1 cellular context compared by ENCODE assay signal in genomic region chrX:29308726-29309125, GRCh38.
TF ChIP-seq lines count a peak whose summit lies in the region.

No MANE protein-coding gene starts in this region.

TF ChIP-seq in GM23338, 12 proteins besides CTCF, POLR2A, EP300 and RAD21 (continued from another document):
- TF ChIP-seq ZNF462 (CRISPR knock-in tag; IDR thresholded peaks at IDR 0.05) = peak; percentile 19; the same call in 1 of the 2 replicates
